In the genomic region with DNA sequence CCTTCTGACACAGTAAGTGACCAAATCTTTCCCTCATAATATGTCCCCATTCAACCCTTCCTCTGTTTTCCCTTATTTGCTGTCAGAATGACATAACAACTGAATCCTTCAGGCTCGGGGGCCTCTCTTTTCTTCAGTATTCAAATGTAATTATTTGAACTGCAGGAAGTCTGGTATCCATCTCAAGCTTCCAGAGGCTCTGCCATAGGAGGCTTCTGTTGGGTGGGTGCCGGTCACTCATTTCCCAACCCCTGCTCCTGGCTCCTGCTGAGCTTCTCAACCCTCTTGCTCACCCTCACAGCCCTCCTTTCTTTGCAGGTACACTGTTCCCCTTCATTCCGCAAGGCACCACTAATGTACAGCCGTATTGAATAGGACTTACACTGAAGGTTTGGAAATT, we compare ENCODE assay signal across 22 cellular contexts.
"Had no signal": no experiment of that assay in that cellular context is flagged by ENCODE, and none has a peak within 500 bp of the region (broad histone marks: within the 10 kb centered on the region; RNA-seq: fewer than 3 reads in every experiment).

No MANE protein-coding gene starts in this region.

- H3K27ac ChIP-seq: dorsolateral prefrontal cortex, hepatocyte, neutrophil, spleen, tibial artery, upper lobe of left lung, vagina had no signal

- H3K4me1 ChIP-seq: tibial artery, upper lobe of left lung, vagina had no signal

- DNase-seq: dorsolateral prefrontal cortex; effector CD8-positive, alpha-beta T cell; foreskin melanocyte; head of caudate nucleus; left colon; left ventricle myocardium superior; mesendoderm; naive B cell; nephron progenitor cell; spleen; stimulated activated CD4-positive, alpha-beta T cell treated with anti-CD3 and anti-CD28 coated beads, Interleukin-15, amount 100 ng/mL, for 24 hours; stimulated activated CD4-positive, alpha-beta T cell treated with anti-CD3 and anti-CD28 coated beads, Interleukin-1b, Interleukin-23, amount 100 ng/mL, for 48 hours; stimulated activated CD4-positive, alpha-beta T cell treated with anti-CD3 and anti-CD28 coated beads, Interleukin-4, amount 100 ng/mL, for 24 hours; tibial artery; upper lobe of left lung had no signal

- H3K27ac Mint-ChIP-seq: nephron progenitor cell; stimulated activated memory B cell treated with anti-CD40 and anti-IgM and Interleukin-4, amounts not matched to agents 10 μg/mL and 1 μg/mL and 100 μg/mL, for 72 hours; stimulated activated naive CD8-positive, alpha-beta T cell treated with anti-CD3 and anti-CD28 coated beads, Interleukin-15, Interleukin-2, amounts not matched to agents 100 ng/mL and 50 ng/mL, for 24 hours had no signal

- H3K9me3 ChIP-seq: neutrophil, tibial artery, upper lobe of left lung, vagina had no signal

- H3K27me3 Mint-ChIP-seq: naive B cell; stimulated activated memory B cell treated with anti-CD40 and anti-IgM and Interleukin-4, amounts not matched to agents 10 μg/mL and 1 μg/mL and 100 μg/mL, for 72 hours; stimulated activated naive CD8-positive, alpha-beta T cell treated with anti-CD3 and anti-CD28 coated beads, Interleukin-15, Interleukin-2, amounts not matched to agents 100 ng/mL and 50 ng/mL, for 24 hours had no signal

- H3K4me3 ChIP-seq: dorsolateral prefrontal cortex, hepatocyte, lung, spleen, tibial artery, upper lobe of left lung, vagina had no signal

- H3K4me2 ChIP-seq: hepatocyte had no signal

- H3K36me3 ChIP-seq: neutrophil, spleen, tibial artery, upper lobe of left lung, vagina had no signal

- H3K9me3 Mint-ChIP-seq: stimulated activated naive CD8-positive, alpha-beta T cell treated with anti-CD3 and anti-CD28 coated beads, Interleukin-15, Interleukin-2, amounts not matched to agents 100 ng/mL and 50 ng/mL, for 24 hours had no signal

- ATAC-seq: left colon; left ventricle myocardium superior; sciatic nerve; stimulated activated memory B cell treated with anti-CD40 and anti-IgM and Interleukin-4, amounts not matched to agents 10 μg/mL and 1 μg/mL and 100 μg/mL, for 72 hours had no signal

- H3K4me1 Mint-ChIP-seq: nephron progenitor cell had no signal

- H2AFZ ChIP-seq: hepatocyte had no signal

- H3K4me3 Mint-ChIP-seq: nephron progenitor cell; stimulated activated memory B cell treated with anti-CD40 and anti-IgM and Interleukin-4, amounts not matched to agents 10 μg/mL and 1 μg/mL and 100 μg/mL, for 72 hours; stimulated activated naive CD8-positive, alpha-beta T cell treated with anti-CD3 and anti-CD28 coated beads, Interleukin-15, Interleukin-2, amounts not matched to agents 100 ng/mL and 50 ng/mL, for 24 hours had no signal

- H3K27me3 ChIP-seq: hepatocyte, neutrophil, spleen, tibial artery, upper lobe of left lung, vagina had no signal

- H3K79me2 ChIP-seq: hepatocyte had no signal
